ENCODE assay signal across 8 cellular contexts in genomic region chr9:124110307-124110915, GRCh38.
DNase-seq lines count a peak whose midpoint lies in the region; ATAC-seq, FAIRE-seq and TF ChIP-seq lines count a peak whose summit lies in the region.

No MANE protein-coding gene starts in this region.

- H3K9me3 Mint-ChIP-seq in T-helper 2 cell treated with Interferon-gamma antibody and Interleukin-4, amounts not matched to agents 5 μg/mL and 100 μg/mL, for 36 hours, result no peaks in the 10 kb centered on the region
- H3K9me3 Mint-ChIP-seq in endodermal cell, result no peaks in the 10 kb centered on the region
- peaks cover 0 to 5% (median 0%) of the 10 kb centered on the region in 7 donors for H3K9me3 Mint-ChIP-seq in naive B cell

- no peaks in the 10 kb centered on the region for H3K36me3 Mint-ChIP-seq in T-helper 2 cell treated with Interferon-gamma antibody and Interleukin-4, amounts not matched to agents 5 μg/mL and 100 μg/mL, for 36 hours (ENCODE audit: low read depth)
- H3K36me3 Mint-ChIP-seq in endodermal cell (ENCODE audit: low read depth) (no peaks in the 10 kb centered on the region), naive B cell (no peaks in the 10 kb centered on the region)

- FAIRE-seq in A549 (lab: Jason Lieb, UNC), result no peak

- no peaks in the 10 kb centered on the region for H3K9me3 ChIP-seq in A549
- H3K9me3 ChIP-seq in endodermal cell (ENCODE audit: control insufficient read depth, low read length), result no peaks in the 10 kb centered on the region

- no peak overlapping the region for H3K27ac Mint-ChIP-seq in T-helper 2 cell treated with Interferon-gamma antibody and Interleukin-4, amounts not matched to agents 5 μg/mL and 100 μg/mL, for 36 hours
- H3K27ac Mint-ChIP-seq in endodermal cell (no peak overlapping the region), naive B cell (no peak overlapping the region)

- H3K4me1 Mint-ChIP-seq in T-helper 2 cell treated with Interferon-gamma antibody and Interleukin-4, amounts not matched to agents 5 μg/mL and 100 μg/mL, for 36 hours (ENCODE audit: low read depth), result no peaks in the 10 kb centered on the region
- H3K4me1 Mint-ChIP-seq in endodermal cell (no peaks in the 10 kb centered on the region), naive B cell (peaks cover 0 to 4% (median 0%) of the 10 kb centered on the region in 3 donors)

- H3K4me2 ChIP-seq in A549, result no peak overlapping the region

- peak; percentile 44 to 51 for DNase-seq in A549 (ENCODE audit: low read depth in 1 of 2, low spot score in 1 of 2)
- peak; percentile 41 for DNase-seq in HCEC 1CT
- peak; percentile 37 for DNase-seq in T-helper 2 cell treated with Interferon-gamma antibody and Interleukin-4, amounts not matched to agents 5 μg/mL and 100 μg/mL, for 36 hours (ENCODE audit: low spot score)
- DNase-seq in endodermal cell, result peak; percentile 94
- no peak for DNase-seq in naive B cell
- no peak for DNase-seq in NCI-H2227 treated with DMSO at 0.1 percent for 48 hours (lab: John Stamatoyannopoulos, UW)

- TF ChIP-seq RAD21 in A549 (conservative IDR thresholded peaks at IDR 0.05 in 1 of 2, IDR thresholded peaks at IDR 0.05 in 1 of 2), result no peak

- H3K4me1 ChIP-seq in A549, result no peaks in the 10 kb centered on the region
- no peaks in the 10 kb centered on the region for H3K4me1 ChIP-seq in endodermal cell (ENCODE audit: control insufficient read depth, insufficient read depth, low read length)

- H3K9ac ChIP-seq in endodermal cell (ENCODE audit: extremely low read depth, low read length, poor library complexity, severe bottlenecking), result no peak overlapping the region

- 28% methylated on average over 16 of the region's 16 CpGs for WGBS in A549 (ENCODE audit: missing lambda C conversion rate)
- 34 to 38% methylated on average over 16 of the region's 16 CpGs for WGBS in endodermal cell (ENCODE audit: insufficient coverage in 1 of 2, insufficient read length in 1 of 2), 2 experiments

- H3K27ac ChIP-seq in A549, result no peak overlapping the region
- no peak overlapping the region for H3K27ac ChIP-seq in endodermal cell (ENCODE audit: low read depth, low read length)

- no peak for TF ChIP-seq POLR2A in A549 (IDR thresholded peaks at IDR 0.05; ENCODE audit: low read length)

- H3K36me3 ChIP-seq in endodermal cell (ENCODE audit: control insufficient read depth, insufficient read depth, low read length), result no peaks in the 10 kb centered on the region

- TF ChIP-seq EP300 in A549 (IDR thresholded peaks at IDR 0.05), result no peak

- H3K4me3 Mint-ChIP-seq in T-helper 2 cell treated with Interferon-gamma antibody and Interleukin-4, amounts not matched to agents 5 μg/mL and 100 μg/mL, for 36 hours, result no peak overlapping the region
- H3K4me3 Mint-ChIP-seq in endodermal cell (no peak overlapping the region), naive B cell (no peak overlapping the region)

- POLR2A ChIA-PET in A549 (lab: Yijun Ruan, JAX), result no interaction called here

- no peaks in the 10 kb centered on the region for H3K27me3 Mint-ChIP-seq in T-helper 2 cell treated with Interferon-gamma antibody and Interleukin-4, amounts not matched to agents 5 μg/mL and 100 μg/mL, for 36 hours (ENCODE audit: low read depth)
- H3K27me3 Mint-ChIP-seq in endodermal cell (ENCODE audit: insufficient read depth), result peaks cover 17% of the 10 kb centered on the region
- peaks cover 20 to 44% (median 39%) of the 10 kb centered on the region in 3 donors for H3K27me3 Mint-ChIP-seq in naive B cell

- H3K4me3 ChIP-seq in A549, result no peak overlapping the region
- H3K4me3 ChIP-seq in endodermal cell (ENCODE audit: low read length), result no peak overlapping the region

- CTCF ChIA-PET in A549 (lab: Yijun Ruan, JAX), result interaction anchor here (0.6 to 3.0 kb wide), 6 partner anchors 8 to 210 kb away, joined by 3 to 17 read pairs (median 4); no protein-coding TSS in a partner anchor

- ATAC-seq in A549 (peak; percentile 76 to 77; a peak in 5 of 6 replicates), naive B cell (ENCODE audit: low read depth in 2 of 2) (peak; percentile 37 to 41), HG02798 (IDR thresholded peaks at IDR 0.05; ENCODE audit: poor library complexity, unreplicated experiment) (no peak), GM18870 (IDR thresholded peaks at IDR 0.05; ENCODE audit: unreplicated experiment) (no peak)

- peaks cover 20% of the 10 kb centered on the region for H3K27me3 ChIP-seq in endodermal cell (ENCODE audit: control insufficient read depth, insufficient read depth, low read length, poor library complexity, severe bottlenecking)

- no peak for TF ChIP-seq CTCF in A549 (IDR thresholded peaks at IDR 0.05)
- TF ChIP-seq CTCF in endodermal cell (conservative IDR thresholded peaks at IDR 0.05), result no peak

TF ChIP-seq in A549, 52 proteins besides CTCF, POLR2A, EP300 and RAD21 (continues in another document):
- TF ChIP-seq ELK1 (IDR thresholded peaks at IDR 0.05; ENCODE audit: low read depth, low read length) (no peak), HDAC2 (IDR thresholded peaks at IDR 0.05) (no peak), GATA3 (IDR thresholded peaks at IDR 0.05; ENCODE audit: borderline replicate concordance) (no peak), NR3C1 (IDR thresholded peaks at IDR 0.05) (no peak), ZC3H11A (IDR thresholded peaks at IDR 0.05) (no peak), BHLHE40 (IDR thresholded peaks at IDR 0.05; ENCODE audit: low read depth, low read length) (no peak), ESRRA (IDR thresholded peaks at IDR 0.05; ENCODE audit: borderline replicate concordance, low read length) (no peak), REST (IDR thresholded peaks at IDR 0.05) (peak; percentile 99), MYC (IDR thresholded peaks at IDR 0.05; ENCODE audit: borderline replicate concordance, low read length) (no peak), POLR2AphosphoS2 (conservative IDR thresholded peaks at IDR 0.05; ENCODE audit: low read length) (no peak), ZFP36 (IDR thresholded peaks at IDR 0.05; ENCODE audit: borderline replicate concordance, partially characterized antibody) (no peak), CHD4 (IDR thresholded peaks at IDR 0.05; ENCODE audit: borderline replicate concordance) (no peak), MAZ (IDR thresholded peaks at IDR 0.05; ENCODE audit: borderline replicate concordance, low read depth, low read length) (no peak), JUNB (IDR thresholded peaks at IDR 0.05) (no peak), TP53 (CRISPR knock-in tag; IDR thresholded peaks at IDR 0.05) (no peak), TFCP2L1 (CRISPR knock-in tag; IDR thresholded peaks at IDR 0.05) (peak; percentile 23; the same call in 1 of the 2 replicates), EHMT2 (IDR thresholded peaks at IDR 0.05; ENCODE audit: low read depth) (peak; percentile 99), BCL3 (IDR thresholded peaks at IDR 0.05) (no peak), MAX (IDR thresholded peaks at IDR 0.05) (no peak)

Comparison
In these comparisons a context has a peak if more than half of its experiments do, and no peak if none do; other contexts are left out.
1. ATAC-seq: peak in A549 (2 of 2) and naive B cell (2 of 2); none in HG02798 (single experiment) and GM18870 (single experiment).
2. DNase-seq: peak in A549 (2 of 2), HCEC 1CT (single experiment), T-helper 2 cell treated with Interferon-gamma antibody and Interleukin-4, amounts not matched to agents 5 μg/mL and 100 μg/mL, for 36 hours (single experiment) and endodermal cell (single experiment); none in naive B cell (single experiment) and NCI-H2227 treated with DMSO at 0.1 percent for 48 hours (single experiment).